ENCODE assay signal across 1 cellular context in genomic region chrX:131332331-131332730, GRCh38.
TF ChIP-seq lines count a peak whose summit lies in the region.

No MANE protein-coding gene starts in this region.

TF ChIP-seq in HepG2, 621 proteins besides CTCF, POLR2A, EP300 and RAD21 (continued from another document):
- TF ChIP-seq ARID3A (IDR thresholded peaks at IDR 0.05; ENCODE audit: low read depth, low read length) = peak; percentile 44; the same call in 1 of the 2 replicates
- TF ChIP-seq ZNF790 (CRISPR knock-in tag; IDR thresholded peaks at IDR 0.05; ENCODE audit: borderline replicate concordance) = no peak
- TF ChIP-seq KLF6 (CRISPR knock-in tag; IDR thresholded peaks at IDR 0.05) = no peak
- TF ChIP-seq BRCA1 (CRISPR knock-in tag; IDR thresholded peaks at IDR 0.05) = no peak
- no peak for TF ChIP-seq ZZZ3 (CRISPR knock-in tag; IDR thresholded peaks at IDR 0.05; ENCODE audit: borderline replicate concordance)
- TF ChIP-seq TEAD2 (CRISPR knock-in tag; IDR thresholded peaks at IDR 0.05) = no peak
- TF ChIP-seq ZBTB1 (CRISPR knock-in tag; IDR thresholded peaks at IDR 0.05; ENCODE audit: borderline replicate concordance) = no peak
- TF ChIP-seq ASH2L (IDR thresholded peaks at IDR 0.05; ENCODE audit: insufficient read length, low read depth, low read length) = no peak
- TF ChIP-seq KLF11 (CRISPR knock-in tag; IDR thresholded peaks at IDR 0.05) = no peak
- no peak for TF ChIP-seq ZNF510 (CRISPR knock-in tag; IDR thresholded peaks at IDR 0.05; ENCODE audit: low read depth)
- no peak for TF ChIP-seq TRIM22 (IDR thresholded peaks at IDR 0.05)
- no peak for TF ChIP-seq SAFB2 (CRISPR knock-in tag; IDR thresholded peaks at IDR 0.05; ENCODE audit: borderline replicate concordance, low read depth)
- no peak for TF ChIP-seq GABPA (IDR thresholded peaks at IDR 0.05; ENCODE audit: low read depth, low read length)
- TF ChIP-seq GABPA (CRISPR knock-in tag; IDR thresholded peaks at IDR 0.05; ENCODE audit: low read depth) = peak; percentile 19; the same call in 1 of the 2 replicates
- no peak for TF ChIP-seq ZNF281 (CRISPR knock-in tag; IDR thresholded peaks at IDR 0.05; ENCODE audit: borderline replicate concordance)
- TF ChIP-seq ZNF768 (CRISPR knock-in tag; IDR thresholded peaks at IDR 0.05) = no peak
- TF ChIP-seq RNF2 (conservative IDR thresholded peaks at IDR 0.05; ENCODE audit: low read depth) = no peak
- TF ChIP-seq CREB1 (IDR thresholded peaks at IDR 0.05) = no peak
- TF ChIP-seq CREB1 (CRISPR knock-in tag; IDR thresholded peaks at IDR 0.05) = no peak
- TF ChIP-seq IRX3 (CRISPR knock-in tag; IDR thresholded peaks at IDR 0.05; ENCODE audit: borderline replicate concordance, low read depth) = no peak
- TF ChIP-seq HOXD1 (CRISPR knock-in tag; IDR thresholded peaks at IDR 0.05) = no peak
- TF ChIP-seq PHF20 (CRISPR knock-in tag; IDR thresholded peaks at IDR 0.05) = no peak
- TF ChIP-seq SOX13 (IDR thresholded peaks at IDR 0.05) = 0 out of 2 replicates have a peak, but pooled peaks have one; percentile 43
- peak in 1 of 2 experiments; percentile 80; a peak in 2 of 4 replicates for TF ChIP-seq SOX13 (CRISPR knock-in tag; conservative IDR thresholded peaks at IDR 0.05 in 1 of 2, IDR thresholded peaks at IDR 0.05 in 1 of 2)
- TF ChIP-seq CEBPB (IDR thresholded peaks at IDR 0.05; ENCODE audit: borderline replicate concordance, low read depth, low read length) = peak; percentile 77; the same call in 1 of the 2 replicates
